14 cellular contexts compared by ENCODE assay signal in genomic region chr2:190551928-190552327, GRCh38. TPM values are rescaled to one million over a fixed set of nuclear protein-coding genes. Genes with fewer than 3 reads are reported as not detected.
DNase-seq lines count a peak whose midpoint lies in the region; ATAC-seq, FAIRE-seq and TF ChIP-seq lines count a peak whose summit lies in the region.
"Had no signal": no experiment of that assay in that cellular context is flagged by ENCODE, and none has a peak within 500 bp of the region (broad histone marks: within the 10 kb centered on the region; RNA-seq: fewer than 3 reads in every experiment).

No MANE protein-coding gene starts in this region.

- H3K36me3 ChIP-seq in K562 (ENCODE audit: control insufficient read depth, insufficient read depth, low read length): no peaks in the 10 kb centered on the region
- H3K36me3 ChIP-seq: sigmoid colon had no signal

- peak overlapping the region; percentile 29 for H3K27ac Mint-ChIP-seq in stimulated activated naive CD8-positive, alpha-beta T cell treated with anti-CD3 and anti-CD28 coated beads, Interleukin-15, Interleukin-2, amounts not matched to agents 100 ng/mL and 50 ng/mL, for 24 hours
- peak overlapping the region in 1 of 3 donors; percentile 26 for H3K27ac Mint-ChIP-seq in IgD-negative memory B cell
- H3K27ac Mint-ChIP-seq: brain, H9 had no signal

- H3K27me3 ChIP-seq in K562 (ENCODE audit: control insufficient read depth in 2 of 2, insufficient read depth in 2 of 2, low read length in 2 of 2): no peaks in the 10 kb centered on the region
- H3K27me3 ChIP-seq: BLaER1 treated with 17β-estradiol and CSF1 and Interleukin-3, amounts not matched to agents 10 nM and 100 nM; sigmoid colon had no signal

- H3K4me3 ChIP-seq in K562: no peak overlapping the region
- H3K4me3 ChIP-seq: BLaER1 treated with 17β-estradiol and CSF1 and Interleukin-3, amounts not matched to agents 10 nM and 100 nM; sigmoid colon had no signal

- H3K4me3 Mint-ChIP-seq in stimulated activated naive CD8-positive, alpha-beta T cell treated with anti-CD3 and anti-CD28 coated beads, Interleukin-15, Interleukin-2, amounts not matched to agents 100 ng/mL and 50 ng/mL, for 24 hours: no peak overlapping the region
- peak overlapping the region in 3 of 4 donors; percentile 3 to 31 (median 23) for H3K4me3 Mint-ChIP-seq in IgD-negative memory B cell
- H3K4me3 Mint-ChIP-seq: brain, H9 had no signal

- intact Hi-C loops in K562 (cut with micrococcal nuclease): no loop called here

- H3K4me2 ChIP-seq in K562 (ENCODE audit: insufficient read depth, low read length): no peak overlapping the region

- peaks cover 7% of the 10 kb centered on the region for H3K9me3 Mint-ChIP-seq in stimulated activated naive CD8-positive, alpha-beta T cell treated with anti-CD3 and anti-CD28 coated beads, Interleukin-15, Interleukin-2, amounts not matched to agents 100 ng/mL and 50 ng/mL, for 24 hours
- H3K9me3 Mint-ChIP-seq in IgD-negative memory B cell: peaks cover 0 to 3% (median 0%) of the 10 kb centered on the region in 3 donors

- no peaks in the 10 kb centered on the region for H4K20me1 ChIP-seq in K562 (replicated peaks; ENCODE audit: control insufficient read depth, insufficient read depth, low read length)
- H4K20me1 ChIP-seq: BLaER1 treated with 17β-estradiol and CSF1 and Interleukin-3, amounts not matched to agents 10 nM and 100 nM had no signal

- H3K9me1 ChIP-seq in K562 (ENCODE audit: control insufficient read depth, insufficient read depth, low read length): no peaks in the 10 kb centered on the region

- POLR2A ChIA-PET in K562 (lab: Yijun Ruan, JAX): no interaction called here

- peaks cover 0 to 2% of the 10 kb centered on the region in 2 experiments; a peak in 3 of 5 replicates for H3K4me1 ChIP-seq in K562 (replicated peaks in 1 of 2; ENCODE audit: control insufficient read depth in 2 of 2, insufficient read depth in 2 of 2, low read length in 2 of 2)
- H3K4me1 ChIP-seq: sigmoid colon had no signal

- no peak overlapping the region for H2AFZ ChIP-seq in K562 (ENCODE audit: low read depth, low read length)

- peaks cover 6% of the 10 kb centered on the region for H3K36me3 Mint-ChIP-seq in stimulated activated naive CD8-positive, alpha-beta T cell treated with anti-CD3 and anti-CD28 coated beads, Interleukin-15, Interleukin-2, amounts not matched to agents 100 ng/mL and 50 ng/mL, for 24 hours (ENCODE audit: low read depth)
- no peaks in the 10 kb centered on the region for H3K36me3 Mint-ChIP-seq in IgD-negative memory B cell

- FAIRE-seq in K562 (lab: Jason Lieb, UNC): peak; percentile 57

- CTCF ChIA-PET in K562 (lab: Yijun Ruan, JAX; ENCODE audit: low intra/inter-chr PET ratio): no interaction called here

- no peak for TF ChIP-seq CTCF in K562 (IDR thresholded peaks at IDR 0.05 in 2 of 3, conservative IDR thresholded peaks at IDR 0.05 in 1 of 3; ENCODE audit: insufficient read depth in 2 of 3, low read depth in 1 of 3, low read length in 3 of 3)

- no peaks in the 10 kb centered on the region for H3K79me2 ChIP-seq in K562 (ENCODE audit: control insufficient read depth, insufficient read depth, low read length)

- in situ Hi-C loops in K562 (cut with MboI): no loop called here

- no peak overlapping the region for H3K27ac ChIP-seq in K562 (ENCODE audit: extremely low read depth, low read depth, low read length)
- H3K27ac ChIP-seq: BLaER1 treated with 17β-estradiol and CSF1 and Interleukin-3, amounts not matched to agents 10 nM and 100 nM; sigmoid colon had no signal

- 0 out of 2 replicates have a peak, but pooled peaks cover 2% of the 10 kb centered on the region for H3K9me3 ChIP-seq in K562 (replicated peaks; ENCODE audit: control insufficient read depth, insufficient read depth, low read depth, low read length)
- H3K9me3 ChIP-seq: sigmoid colon had no signal

- H3K27me3 Mint-ChIP-seq in stimulated activated naive CD8-positive, alpha-beta T cell treated with anti-CD3 and anti-CD28 coated beads, Interleukin-15, Interleukin-2, amounts not matched to agents 100 ng/mL and 50 ng/mL, for 24 hours: no peaks in the 10 kb centered on the region
- H3K27me3 Mint-ChIP-seq in IgD-negative memory B cell: peaks cover 2% of the 10 kb centered on the region

- TF ChIP-seq EP300 in K562 (IDR thresholded peaks at IDR 0.05; ENCODE audit: low read length): no peak

- WGBS in K562 (ENCODE audit: insufficient coverage, low coverage, missing lambda C conversion rate): 34% methylated on average over 4 of the region's 4 CpGs

- peaks cover 13% of the 10 kb centered on the region for H3K4me1 Mint-ChIP-seq in stimulated activated naive CD8-positive, alpha-beta T cell treated with anti-CD3 and anti-CD28 coated beads, Interleukin-15, Interleukin-2, amounts not matched to agents 100 ng/mL and 50 ng/mL, for 24 hours (ENCODE audit: low read depth)
- peaks cover 3 to 10% (median 4%) of the 10 kb centered on the region in 3 donors for H3K4me1 Mint-ChIP-seq in IgD-negative memory B cell
- H3K4me1 Mint-ChIP-seq: brain had no signal

- TF ChIP-seq RAD21 in K562 (CRISPR knock-in tag; conservative IDR thresholded peaks at IDR 0.05 in 1 of 2, IDR thresholded peaks at IDR 0.05 in 1 of 2): no peak

- TF ChIP-seq POLR2A in K562 (conservative IDR thresholded peaks at IDR 0.05): no peak

- BruUV-seq in K562 (replicated peaks; lab: Mats Ljungman, UMichigan): no TSS peak

- H3K9ac ChIP-seq in K562 (ENCODE audit: insufficient read depth in 1 of 2, low read depth in 2 of 2, low read length in 2 of 2): no peak overlapping the region
- H3K9ac ChIP-seq: BLaER1 treated with 17β-estradiol and CSF1 and Interleukin-3, amounts not matched to agents 10 nM and 100 nM had no signal

- ATAC-seq in stimulated activated naive CD8-positive, alpha-beta T cell treated with anti-CD3 and anti-CD28 coated beads, Interleukin-15, Interleukin-2, amounts not matched to agents 100 U/mL and 50 U/mL, for 24 hours: no peak
- no peak for ATAC-seq in K562
- ATAC-seq in HG02571 (IDR thresholded peaks at IDR 0.05; ENCODE audit: unreplicated experiment): no peak

- DNase-seq in stimulated activated naive CD8-positive, alpha-beta T cell treated with anti-CD3 and anti-CD28 coated beads, Interleukin-15, Interleukin-2, amounts not matched to agents 100 U/mL and 50 U/mL, for 24 hours: no peak
- no peak for DNase-seq in K562 (ENCODE audit: extremely low read depth in 1 of 4, low spot score in 3 of 4)
- DNase-seq in NCI-H345 (lab: John Stamatoyannopoulos, UW): no peak
- DNase-seq in stimulated activated CD4-positive, alpha-beta T cell treated with anti-CD3 and anti-CD28 coated beads, Interleukin-4, amount 100 ng/mL, for 24 hours: no peak
- DNase-seq in ecto neural progenitor cell (ENCODE audit: low spot score): no peak
- DNase-seq: H9, NCI-H446, sigmoid colon, SW 1271 had no signal

TF ChIP-seq in K562, 482 proteins besides CTCF, POLR2A, EP300 and RAD21 (continues in another document):
- TF ChIP-seq PCBP2 (IDR thresholded peaks at IDR 0.05; ENCODE audit: low read depth, low read length, poor library complexity, severe bottlenecking): no peak
- no peak for TF ChIP-seq NRF1 (conservative IDR thresholded peaks at IDR 0.05 in 1 of 2, IDR thresholded peaks at IDR 0.05 in 1 of 2)
- TF ChIP-seq SNIP1 (IDR thresholded peaks at IDR 0.05; ENCODE audit: low read depth): no peak

RNA-seq across cellular contexts. Expression of gene NEMP2, which starts 17.4 kb away (rescaled TPM):
- polyA plus RNA-seq in IgD-negative memory B cell (5.5 TPM), K562 (2011; rRNA removed) (2.7 and 3.0 TPM in 2 replicates), K562 (2014; fragmentation: Illumina TruSeq; extraction: Trizol) (1.1 and 2.0 TPM in 2 replicates), K562 (2014; fragmentation: Nextera tagmentation; extraction: Ambion mirVana) (under 1 TPM; 0.32 to 0.36 TPM), K562 (2014; rRNA removed) (3.0 and 5.0 TPM in 2 replicates)
- 6.9 and 7.5 TPM in 2 replicates for total RNA-seq in K562 (2011; cell fraction: chromatin; rRNA removed; ENCODE audit: low replicate concordance)
- 3.7 and 4.3 TPM in 2 replicates for total RNA-seq in K562 (2011; cell fraction: nucleolus; rRNA removed)
- total RNA-seq in K562 (2011; cell fraction: nucleoplasm; rRNA removed): 7.4 and 11.6 TPM in 2 replicates
- total RNA-seq in K562 (2014; rRNA removed) (1.4 and 1.6 TPM in 2 replicates), K562 (2014; rRNA removed; fragmentation: Illumina TruSeq; extraction: Trizol) (1.7 and 3.0 TPM in 2 replicates), K562 (2015; rRNA removed; fragmentation: Illumina TruSeq; extraction: Trizol) (2.0 and 2.2 TPM in 2 replicates), K562 (2021) (2.4 and 3.3 TPM in 2 replicates)
- polyA plus RNA-seq in K562 (2011; cell fraction: cytosol; rRNA removed): 0.55 and 3.2 TPM in 2 replicates
- 1.9 and 2.0 TPM in 2 replicates for polyA plus RNA-seq in K562 (2011; cell fraction: nucleus; rRNA removed)
- 2.1 and 2.2 TPM in 2 replicates for polyA plus RNA-seq in K562 (2012)
- polyA minus RNA-seq in K562 (2011; rRNA and poly(A)+ RNA removed): 9.7 and 10.6 TPM in 2 replicates
- polyA minus RNA-seq in K562 (2011; cell fraction: cytosol; rRNA and poly(A)+ RNA removed): 3.1 and 3.5 TPM in 2 replicates
- polyA minus RNA-seq in K562 (2011; cell fraction: nucleus; rRNA and poly(A)+ RNA removed): 6.3 and 9.2 TPM in 2 replicates
